8 cellular contexts compared by ENCODE assay signal in genomic region chr15:73677146-73677607, GRCh38. TPM values are rescaled to one million over a fixed set of nuclear protein-coding genes. Genes with fewer than 3 reads are reported as not detected.
DNase-seq lines count a peak whose midpoint lies in the region; ATAC-seq and TF ChIP-seq lines count a peak whose summit lies in the region.

No MANE protein-coding gene starts in this region.

- no peaks in the 10 kb centered on the region for H3K9me3 ChIP-seq in CD4-positive, alpha-beta T cell (ENCODE audit: control insufficient read depth, low read length)
- H3K9me3 ChIP-seq in adipocyte (ENCODE audit: control insufficient read depth, low read length) (no peaks in the 10 kb centered on the region), right cardiac atrium (ENCODE audit: control insufficient read depth, low read length) (no peaks in the 10 kb centered on the region)

- no peak overlapping the region for H3K9ac ChIP-seq in adipocyte (ENCODE audit: low read length)

- H3K4me3 Mint-ChIP-seq in CD4-positive, alpha-beta T cell, result no peak overlapping the region

- WGBS in right cardiac atrium, result 38% methylated on average over 5 of the region's 5 CpGs

- peak; percentile 86 for TF ChIP-seq CTCF in CD4-positive, alpha-beta T cell (IDR thresholded peaks at IDR 0.05)

- H3K27me3 ChIP-seq in CD4-positive, alpha-beta T cell (ENCODE audit: control insufficient read depth, insufficient read depth, low read length), result peaks cover 26% of the 10 kb centered on the region
- H3K27me3 ChIP-seq in adipocyte (replicated peaks; ENCODE audit: control insufficient read depth, insufficient read depth, low read length) (peaks cover 21% of the 10 kb centered on the region), right cardiac atrium (ENCODE audit: control insufficient read depth, insufficient read depth) (no peaks in the 10 kb centered on the region)

- H3K36me3 Mint-ChIP-seq in CD4-positive, alpha-beta T cell (ENCODE audit: low read depth), result no peaks in the 10 kb centered on the region

- peaks cover 41% of the 10 kb centered on the region for H3K27me3 Mint-ChIP-seq in CD4-positive, alpha-beta T cell

- H3K9me3 Mint-ChIP-seq in CD4-positive, alpha-beta T cell, result no peaks in the 10 kb centered on the region

- H3K4me1 Mint-ChIP-seq in CD4-positive, alpha-beta T cell (ENCODE audit: low read depth), result no peaks in the 10 kb centered on the region

- H3K36me3 ChIP-seq in adipocyte (ENCODE audit: control insufficient read depth, insufficient read depth, low read length, severe bottlenecking), result no peaks in the 10 kb centered on the region

- intact Hi-C loops in CD4-positive, alpha-beta T cell (cut with DNase I, micrococcal nuclease), result loop anchor here (1.0 kb wide), 2 partner anchors 23 to 27 kb away; no protein-coding TSS in a partner anchor
- intact Hi-C loops in right cardiac atrium (cut with DNase I), result loop anchor here in 1 of 4 donors (2.0 kb wide), 1 partner anchor 22 kb away; no protein-coding TSS in a partner anchor

- H3K27ac ChIP-seq in CD4-positive, alpha-beta T cell (ENCODE audit: low read depth, low read length), result no peak overlapping the region
- no peak overlapping the region for H3K27ac ChIP-seq in right cardiac atrium (ENCODE audit: low read length)

- peak; percentile 41 for ATAC-seq in CD4-positive, alpha-beta T cell (ENCODE audit: poor library complexity)
- peak; percentile 76 to 86 for ATAC-seq in right cardiac atrium
- ATAC-seq in GM19452 (IDR thresholded peaks at IDR 0.05; ENCODE audit: unreplicated experiment), result no peak
- ATAC-seq in GM19463 (IDR thresholded peaks at IDR 0.05; ENCODE audit: unreplicated experiment), result no peak

- H3K4me1 ChIP-seq in adipocyte (ENCODE audit: control insufficient read depth, insufficient read depth, low read length), result no peaks in the 10 kb centered on the region
- no peaks in the 10 kb centered on the region for H3K4me1 ChIP-seq in right cardiac atrium (ENCODE audit: control insufficient read depth, insufficient read depth, low read length)

- POLR2A ChIA-PET in CD4-positive, alpha-beta T cell (lab: Charles Lee), result interaction anchor here (0.6 to 1.2 kb wide), 3 partner anchors 20 to 41 kb away, joined by 3 to 6 read pairs (median 4); no protein-coding TSS in a partner anchor
- POLR2A ChIA-PET in HEK293T (lab: Yijun Ruan, JAX), result interaction anchor here (1.3 kb wide), 1 partner anchor 9 kb away, joined by 5 read pairs; no protein-coding TSS in a partner anchor

- H3K4me3 ChIP-seq in adipocyte (ENCODE audit: low read length) (no peak overlapping the region), right cardiac atrium (ENCODE audit: low read length) (no peak overlapping the region)

- no peak overlapping the region for H3K27ac Mint-ChIP-seq in CD4-positive, alpha-beta T cell

- CTCF ChIA-PET in CD4-positive, alpha-beta T cell (lab: Charles Lee), result interaction anchor here (0.8 to 3.4 kb wide), 9 partner anchors 9 to 59 kb away, joined by 3 to 67 read pairs (median 7); no protein-coding TSS in a partner anchor
- CTCF ChIA-PET in HEK293T (lab: Yijun Ruan, JAX), result interaction anchor here (0.5 to 2.4 kb wide), 14 partner anchors 9 to 215 kb away, joined by 3 to 18 read pairs (median 6); no protein-coding TSS in a partner anchor

- peak; percentile 23 to 50 (median 40) for DNase-seq in CD4-positive, alpha-beta T cell
- DNase-seq in HEK293T (ENCODE audit: extremely low spot score) (peak; percentile 72), RKO (ENCODE audit: low spot score) (peak; percentile 43), adipocyte (ENCODE audit: low read depth) (peak; percentile 76), right cardiac atrium (peak; percentile 36 to 75 (median 63))
- peak; percentile 68 for DNase-seq in stimulated activated CD4-positive, alpha-beta T cell treated with anti-CD3 and anti-CD28 coated beads, Interleukin-15, amount 100 ng/mL, for 24 hours

TF ChIP-seq in HEK293T, 16 proteins besides CTCF, POLR2A, EP300 and RAD21:
- TF ChIP-seq L3MBTL2 (conservative IDR thresholded peaks at IDR 0.05) (no peak), PKNOX1 (IDR thresholded peaks at IDR 0.05) (peak; percentile 20; the same call in 1 of the 2 replicates), CTBP1 (IDR thresholded peaks at IDR 0.05; ENCODE audit: borderline replicate concordance) (peak; percentile 54; the same call in 1 of the 2 replicates), FOXM1 (IDR thresholded peaks at IDR 0.05; ENCODE audit: borderline replicate concordance) (no peak)

RNA-seq across cellular contexts. Expression of gene CD276, which starts 7.0 kb away (rescaled TPM):
- not detected for total RNA-seq in CD4-positive, alpha-beta T cell
- total RNA-seq in right cardiac atrium, result 10 to 100 TPM; 39.5 to 72.8 (median 44.0) TPM
- 35.4 TPM for polyA plus RNA-seq in right cardiac atrium

RNA-seq across cellular contexts. Expression of gene NPTN, which starts 44.0 kb away (rescaled TPM):
- 10 to 100 TPM in 1 of 2 experiments, 1 to 10 TPM in 1; 9.3 to 13.5 TPM for total RNA-seq in CD4-positive, alpha-beta T cell
- total RNA-seq in right cardiac atrium, result 100 to 1,000 TPM; 262 to 320 (median 306) TPM
- 300 TPM for polyA plus RNA-seq in right cardiac atrium

Comparison
In these comparisons a context has a peak if more than half of its experiments do, and no peak if none do; other contexts are left out.
1. ATAC-seq: peak in CD4-positive, alpha-beta T cell (single experiment) and right cardiac atrium (2 of 2); none in GM19452 (single experiment) and GM19463 (single experiment).
2. RNA of gene CD276, which starts 7.0 kb away (total RNA-seq): 39.5 to 72.8 TPM in right cardiac atrium; not detected in CD4-positive, alpha-beta T cell; every median in the first group is over 10 times any median in the second.
3. RNA of gene NPTN, which starts 44.0 kb away (total RNA-seq): 262 to 320 TPM in right cardiac atrium; 9.3 to 13.5 TPM in CD4-positive, alpha-beta T cell; every median in the first group is over 10 times any median in the second.
4. Peak in every context shown above with its lines, with median percentiles within 50 percentile points of each other: DNase-seq.